Comparison of ENCODE assay signal across 1 cellular context in the genomic region with DNA sequence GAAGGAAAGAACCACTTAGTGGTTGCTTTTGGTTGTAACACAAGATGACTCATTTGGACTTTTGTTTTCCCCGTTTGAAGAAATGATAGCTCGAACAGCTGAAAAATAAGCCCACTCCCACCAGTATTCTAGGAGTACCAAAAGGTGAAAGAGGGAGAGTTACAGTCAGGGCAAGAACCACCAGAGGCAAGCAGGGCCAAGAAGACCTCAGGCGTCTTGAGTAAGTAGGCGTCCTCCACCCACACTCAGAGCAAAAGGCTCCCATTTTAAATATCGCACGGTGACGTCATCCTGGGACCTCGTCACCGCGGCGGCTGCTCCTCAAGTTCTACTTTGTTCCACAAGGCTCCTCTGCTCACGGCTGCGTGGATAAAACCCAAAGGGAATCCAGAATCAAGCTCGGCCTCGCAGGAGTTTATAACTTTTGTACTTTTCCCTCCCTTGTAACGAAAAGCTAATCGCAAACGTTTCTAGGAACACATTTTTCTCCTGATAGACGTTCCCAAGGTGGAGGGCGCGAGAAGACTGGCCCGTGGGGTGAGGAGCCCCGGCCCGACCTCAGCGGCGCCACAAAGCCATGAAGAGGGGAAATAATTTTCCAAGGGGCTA.
TF ChIP-seq lines count a peak whose summit lies in the region.

No MANE protein-coding gene starts in this region.

TF ChIP-seq in K562, 482 proteins besides CTCF, POLR2A, EP300 and RAD21 (continued from another document and continues in another):
- TF ChIP-seq, protein P1, sequence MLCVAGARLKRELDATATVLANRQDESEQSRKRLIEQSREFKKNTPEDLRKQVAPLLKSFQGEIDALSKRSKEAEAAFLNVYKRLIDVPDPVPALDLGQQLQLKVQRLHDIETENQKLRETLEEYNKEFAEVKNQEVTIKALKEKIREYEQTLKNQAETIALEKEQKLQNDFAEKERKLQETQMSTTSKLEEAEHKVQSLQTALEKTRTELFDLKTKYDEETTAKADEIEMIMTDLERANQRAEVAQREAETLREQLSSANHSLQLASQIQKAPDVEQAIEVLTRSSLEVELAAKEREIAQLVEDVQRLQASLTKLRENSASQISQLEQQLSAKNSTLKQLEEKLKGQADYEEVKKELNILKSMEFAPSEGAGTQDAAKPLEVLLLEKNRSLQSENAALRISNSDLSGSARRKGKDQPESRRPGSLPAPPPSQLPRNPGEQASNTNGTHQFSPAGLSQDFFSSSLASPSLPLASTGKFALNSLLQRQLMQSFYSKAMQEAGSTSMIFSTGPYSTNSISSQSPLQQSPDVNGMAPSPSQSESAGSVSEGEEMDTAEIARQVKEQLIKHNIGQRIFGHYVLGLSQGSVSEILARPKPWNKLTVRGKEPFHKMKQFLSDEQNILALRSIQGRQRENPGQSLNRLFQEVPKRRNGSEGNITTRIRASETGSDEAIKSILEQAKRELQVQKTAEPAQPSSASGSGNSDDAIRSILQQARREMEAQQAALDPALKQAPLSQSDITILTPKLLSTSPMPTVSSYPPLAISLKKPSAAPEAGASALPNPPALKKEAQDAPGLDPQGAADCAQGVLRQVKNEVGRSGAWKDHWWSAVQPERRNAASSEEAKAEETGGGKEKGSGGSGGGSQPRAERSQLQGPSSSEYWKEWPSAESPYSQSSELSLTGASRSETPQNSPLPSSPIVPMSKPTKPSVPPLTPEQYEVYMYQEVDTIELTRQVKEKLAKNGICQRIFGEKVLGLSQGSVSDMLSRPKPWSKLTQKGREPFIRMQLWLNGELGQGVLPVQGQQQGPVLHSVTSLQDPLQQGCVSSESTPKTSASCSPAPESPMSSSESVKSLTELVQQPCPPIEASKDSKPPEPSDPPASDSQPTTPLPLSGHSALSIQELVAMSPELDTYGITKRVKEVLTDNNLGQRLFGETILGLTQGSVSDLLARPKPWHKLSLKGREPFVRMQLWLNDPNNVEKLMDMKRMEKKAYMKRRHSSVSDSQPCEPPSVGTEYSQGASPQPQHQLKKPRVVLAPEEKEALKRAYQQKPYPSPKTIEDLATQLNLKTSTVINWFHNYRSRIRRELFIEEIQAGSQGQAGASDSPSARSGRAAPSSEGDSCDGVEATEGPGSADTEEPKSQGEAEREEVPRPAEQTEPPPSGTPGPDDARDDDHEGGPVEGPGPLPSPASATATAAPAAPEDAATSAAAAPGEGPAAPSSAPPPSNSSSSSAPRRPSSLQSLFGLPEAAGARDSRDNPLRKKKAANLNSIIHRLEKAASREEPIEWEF (CRISPR knock-in tag; IDR thresholded peaks at IDR 0.05), result no peak
- TF ChIP-seq TEAD2 (tag; IDR thresholded peaks at IDR 0.05), result no peak
- no peak for TF ChIP-seq ZEB2 (IDR thresholded peaks at IDR 0.05)
- no peak for TF ChIP-seq NCOR1 (IDR thresholded peaks at IDR 0.05)
- no peak for TF ChIP-seq BRD4 (IDR thresholded peaks at IDR 0.05)
- TF ChIP-seq SMAD4 (CRISPR knock-in tag; conservative IDR thresholded peaks at IDR 0.05), result peak; percentile 15; the same call in 1 of the 2 replicates
- TF ChIP-seq TEAD1 (CRISPR knock-in tag; IDR thresholded peaks at IDR 0.05), result no peak
- TF ChIP-seq OTX1 (CRISPR knock-in tag; IDR thresholded peaks at IDR 0.05), result no peak
- no peak for TF ChIP-seq KLF10 (CRISPR knock-in tag; IDR thresholded peaks at IDR 0.05)
- no peak for TF ChIP-seq KDM4B (IDR thresholded peaks at IDR 0.05; ENCODE audit: borderline replicate concordance in 2 of 2, low read depth in 1 of 2)
- TF ChIP-seq, protein P2, sequence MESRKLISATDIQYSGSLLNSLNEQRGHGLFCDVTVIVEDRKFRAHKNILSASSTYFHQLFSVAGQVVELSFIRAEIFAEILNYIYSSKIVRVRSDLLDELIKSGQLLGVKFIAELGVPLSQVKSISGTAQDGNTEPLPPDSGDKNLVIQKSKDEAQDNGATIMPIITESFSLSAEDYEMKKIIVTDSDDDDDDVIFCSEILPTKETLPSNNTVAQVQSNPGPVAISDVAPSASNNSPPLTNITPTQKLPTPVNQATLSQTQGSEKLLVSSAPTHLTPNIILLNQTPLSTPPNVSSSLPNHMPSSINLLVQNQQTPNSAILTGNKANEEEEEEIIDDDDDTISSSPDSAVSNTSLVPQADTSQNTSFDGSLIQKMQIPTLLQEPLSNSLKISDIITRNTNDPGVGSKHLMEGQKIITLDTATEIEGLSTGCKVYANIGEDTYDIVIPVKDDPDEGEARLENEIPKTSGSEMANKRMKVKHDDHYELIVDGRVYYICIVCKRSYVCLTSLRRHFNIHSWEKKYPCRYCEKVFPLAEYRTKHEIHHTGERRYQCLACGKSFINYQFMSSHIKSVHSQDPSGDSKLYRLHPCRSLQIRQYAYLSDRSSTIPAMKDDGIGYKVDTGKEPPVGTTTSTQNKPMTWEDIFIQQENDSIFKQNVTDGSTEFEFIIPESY (CRISPR knock-in tag; IDR thresholded peaks at IDR 0.05), result no peak
- TF ChIP-seq MCM2 (IDR thresholded peaks at IDR 0.05; ENCODE audit: low read depth), result no peak
- no peak for TF ChIP-seq ZNF253 (CRISPR knock-in tag; conservative IDR thresholded peaks at IDR 0.05)
- no peak for TF ChIP-seq CBX1 (IDR thresholded peaks at IDR 0.05; ENCODE audit: low read depth)
- TF ChIP-seq, protein P3, sequence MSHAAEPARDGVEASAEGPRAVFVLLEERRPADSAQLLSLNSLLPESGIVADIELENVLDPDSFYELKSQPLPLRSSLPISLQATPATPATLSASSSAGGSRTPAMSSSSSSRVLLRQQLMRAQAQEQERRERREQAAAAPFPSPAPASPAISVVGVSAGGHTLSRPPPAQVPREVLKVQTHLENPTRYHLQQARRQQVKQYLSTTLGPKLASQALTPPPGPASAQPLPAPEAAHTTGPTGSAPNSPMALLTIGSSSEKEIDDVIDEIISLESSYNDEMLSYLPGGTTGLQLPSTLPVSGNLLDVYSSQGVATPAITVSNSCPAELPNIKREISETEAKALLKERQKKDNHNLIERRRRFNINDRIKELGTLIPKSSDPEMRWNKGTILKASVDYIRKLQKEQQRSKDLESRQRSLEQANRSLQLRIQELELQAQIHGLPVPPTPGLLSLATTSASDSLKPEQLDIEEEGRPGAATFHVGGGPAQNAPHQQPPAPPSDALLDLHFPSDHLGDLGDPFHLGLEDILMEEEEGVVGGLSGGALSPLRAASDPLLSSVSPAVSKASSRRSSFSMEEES (CRISPR knock-in tag; IDR thresholded peaks at IDR 0.05), result no peak
- no peak for TF ChIP-seq ZNF12 (CRISPR knock-in tag; IDR thresholded peaks at IDR 0.05)
- TF ChIP-seq ZNF174 (CRISPR knock-in tag; IDR thresholded peaks at IDR 0.05), result no peak
- no peak for TF ChIP-seq CBX8 (IDR thresholded peaks at IDR 0.05; ENCODE audit: borderline replicate concordance, extremely low read depth, low read depth, low read length, poor library complexity, severe bottlenecking)
- no peak for TF ChIP-seq FOXJ3 (CRISPR knock-in tag; IDR thresholded peaks at IDR 0.05)
- TF ChIP-seq POLR2AphosphoS2 (IDR thresholded peaks at IDR 0.05; ENCODE audit: low read length), result no peak
- no peak for TF ChIP-seq ZNF77 (CRISPR knock-in tag; IDR thresholded peaks at IDR 0.05)
- TF ChIP-seq, protein P4, sequence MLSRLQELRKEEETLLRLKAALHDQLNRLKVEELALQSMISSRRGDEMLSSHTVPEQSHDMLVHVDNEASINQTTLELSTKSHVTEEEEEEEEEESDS (CRISPR knock-in tag; IDR thresholded peaks at IDR 0.05), result no peak
- TF ChIP-seq, protein P5, sequence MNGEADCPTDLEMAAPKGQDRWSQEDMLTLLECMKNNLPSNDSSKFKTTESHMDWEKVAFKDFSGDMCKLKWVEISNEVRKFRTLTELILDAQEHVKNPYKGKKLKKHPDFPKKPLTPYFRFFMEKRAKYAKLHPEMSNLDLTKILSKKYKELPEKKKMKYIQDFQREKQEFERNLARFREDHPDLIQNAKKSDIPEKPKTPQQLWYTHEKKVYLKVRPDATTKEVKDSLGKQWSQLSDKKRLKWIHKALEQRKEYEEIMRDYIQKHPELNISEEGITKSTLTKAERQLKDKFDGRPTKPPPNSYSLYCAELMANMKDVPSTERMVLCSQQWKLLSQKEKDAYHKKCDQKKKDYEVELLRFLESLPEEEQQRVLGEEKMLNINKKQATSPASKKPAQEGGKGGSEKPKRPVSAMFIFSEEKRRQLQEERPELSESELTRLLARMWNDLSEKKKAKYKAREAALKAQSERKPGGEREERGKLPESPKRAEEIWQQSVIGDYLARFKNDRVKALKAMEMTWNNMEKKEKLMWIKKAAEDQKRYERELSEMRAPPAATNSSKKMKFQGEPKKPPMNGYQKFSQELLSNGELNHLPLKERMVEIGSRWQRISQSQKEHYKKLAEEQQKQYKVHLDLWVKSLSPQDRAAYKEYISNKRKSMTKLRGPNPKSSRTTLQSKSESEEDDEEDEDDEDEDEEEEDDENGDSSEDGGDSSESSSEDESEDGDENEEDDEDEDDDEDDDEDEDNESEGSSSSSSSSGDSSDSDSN (IDR thresholded peaks at IDR 0.05; ENCODE audit: borderline replicate concordance in 1 of 2, low read depth in 2 of 2, low read length in 2 of 2), result no peak
- TF ChIP-seq PHF20 (IDR thresholded peaks at IDR 0.05; ENCODE audit: partially characterized antibody), result no peak
- TF ChIP-seq, protein P6, sequence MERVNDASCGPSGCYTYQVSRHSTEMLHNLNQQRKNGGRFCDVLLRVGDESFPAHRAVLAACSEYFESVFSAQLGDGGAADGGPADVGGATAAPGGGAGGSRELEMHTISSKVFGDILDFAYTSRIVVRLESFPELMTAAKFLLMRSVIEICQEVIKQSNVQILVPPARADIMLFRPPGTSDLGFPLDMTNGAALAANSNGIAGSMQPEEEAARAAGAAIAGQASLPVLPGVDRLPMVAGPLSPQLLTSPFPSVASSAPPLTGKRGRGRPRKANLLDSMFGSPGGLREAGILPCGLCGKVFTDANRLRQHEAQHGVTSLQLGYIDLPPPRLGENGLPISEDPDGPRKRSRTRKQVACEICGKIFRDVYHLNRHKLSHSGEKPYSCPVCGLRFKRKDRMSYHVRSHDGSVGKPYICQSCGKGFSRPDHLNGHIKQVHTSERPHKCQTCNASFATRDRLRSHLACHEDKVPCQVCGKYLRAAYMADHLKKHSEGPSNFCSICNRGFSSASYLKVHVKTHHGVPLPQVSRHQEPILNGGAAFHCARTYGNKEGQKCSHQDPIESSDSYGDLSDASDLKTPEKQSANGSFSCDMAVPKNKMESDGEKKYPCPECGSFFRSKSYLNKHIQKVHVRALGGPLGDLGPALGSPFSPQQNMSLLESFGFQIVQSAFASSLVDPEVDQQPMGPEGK (CRISPR knock-in tag; IDR thresholded peaks at IDR 0.05; ENCODE audit: borderline replicate concordance), result no peak
- no peak for TF ChIP-seq HDAC8 (tag; IDR thresholded peaks at IDR 0.05)
- TF ChIP-seq, protein P7, sequence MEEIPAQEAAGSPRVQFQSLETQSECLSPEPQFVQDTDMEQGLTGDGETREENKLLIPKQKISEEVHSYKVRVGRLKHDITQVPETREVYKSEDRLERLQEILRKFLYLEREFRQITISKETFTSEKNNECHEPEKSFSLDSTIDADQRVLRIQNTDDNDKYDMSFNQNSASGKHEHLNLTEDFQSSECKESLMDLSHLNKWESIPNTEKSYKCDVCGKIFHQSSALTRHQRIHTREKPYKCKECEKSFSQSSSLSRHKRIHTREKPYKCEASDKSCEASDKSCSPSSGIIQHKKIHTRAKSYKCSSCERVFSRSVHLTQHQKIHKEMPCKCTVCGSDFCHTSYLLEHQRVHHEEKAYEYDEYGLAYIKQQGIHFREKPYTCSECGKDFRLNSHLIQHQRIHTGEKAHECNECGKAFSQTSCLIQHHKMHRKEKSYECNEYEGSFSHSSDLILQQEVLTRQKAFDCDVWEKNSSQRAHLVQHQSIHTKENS (CRISPR knock-in tag; IDR thresholded peaks at IDR 0.05), result no peak
- no peak for TF ChIP-seq ZNF140 (CRISPR knock-in tag; IDR thresholded peaks at IDR 0.05)
- no peak for TF ChIP-seq CHD1 (IDR thresholded peaks at IDR 0.05; ENCODE audit: low read length)
- peak; percentile 26 for TF ChIP-seq KDM5B (IDR thresholded peaks at IDR 0.05; ENCODE audit: insufficient replicate concordance, low read depth, low read length)
- TF ChIP-seq, protein P8, sequence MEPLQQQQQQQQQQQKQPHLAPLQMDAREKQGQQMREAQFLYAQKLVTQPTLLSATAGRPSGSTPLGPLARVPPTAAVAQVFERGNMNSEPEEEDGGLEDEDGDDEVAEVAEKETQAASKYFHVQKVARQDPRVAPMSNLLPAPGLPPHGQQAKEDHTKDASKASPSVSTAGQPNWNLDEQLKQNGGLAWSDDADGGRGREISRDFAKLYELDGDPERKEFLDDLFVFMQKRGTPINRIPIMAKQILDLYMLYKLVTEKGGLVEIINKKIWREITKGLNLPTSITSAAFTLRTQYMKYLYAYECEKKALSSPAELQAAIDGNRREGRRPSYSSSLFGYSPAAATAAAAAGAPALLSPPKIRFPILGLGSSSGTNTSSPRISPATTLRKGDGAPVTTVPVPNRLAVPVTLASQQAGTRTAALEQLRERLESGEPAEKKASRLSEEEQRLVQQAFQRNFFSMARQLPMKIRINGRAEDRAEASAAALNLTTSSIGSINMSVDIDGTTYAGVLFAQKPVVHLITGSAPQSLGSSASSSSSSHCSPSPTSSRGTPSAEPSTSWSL (CRISPR knock-in tag; IDR thresholded peaks at IDR 0.05; ENCODE audit: borderline replicate concordance), result no peak
- no peak for TF ChIP-seq PCBP1 (IDR thresholded peaks at IDR 0.05; ENCODE audit: low read depth, low read length, poor library complexity, severe bottlenecking)
- TF ChIP-seq KAT2B (IDR thresholded peaks at IDR 0.05; ENCODE audit: low read depth, low read length), result no peak
- no peak for TF ChIP-seq POLR3A (IDR thresholded peaks at IDR 0.05; ENCODE audit: borderline replicate concordance, extremely low read depth, insufficient read depth, insufficient read length)
- TF ChIP-seq, protein P9, sequence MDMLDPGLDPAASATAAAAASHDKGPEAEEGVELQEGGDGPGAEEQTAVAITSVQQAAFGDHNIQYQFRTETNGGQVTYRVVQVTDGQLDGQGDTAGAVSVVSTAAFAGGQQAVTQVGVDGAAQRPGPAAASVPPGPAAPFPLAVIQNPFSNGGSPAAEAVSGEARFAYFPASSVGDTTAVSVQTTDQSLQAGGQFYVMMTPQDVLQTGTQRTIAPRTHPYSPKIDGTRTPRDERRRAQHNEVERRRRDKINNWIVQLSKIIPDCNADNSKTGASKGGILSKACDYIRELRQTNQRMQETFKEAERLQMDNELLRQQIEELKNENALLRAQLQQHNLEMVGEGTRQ (CRISPR knock-in tag; IDR thresholded peaks at IDR 0.05), result no peak
- TF ChIP-seq ZNF263 (CRISPR knock-in tag; IDR thresholded peaks at IDR 0.05; ENCODE audit: borderline replicate concordance), result no peak
- TF ChIP-seq ETV5 (CRISPR knock-in tag; IDR thresholded peaks at IDR 0.05; ENCODE audit: low read depth), result no peak
- TF ChIP-seq KLF1 (tag; IDR thresholded peaks at IDR 0.05), result no peak
- no peak for TF ChIP-seq ZBTB8A (IDR thresholded peaks at IDR 0.05; ENCODE audit: partially characterized antibody)
- TF ChIP-seq, protein P10, sequence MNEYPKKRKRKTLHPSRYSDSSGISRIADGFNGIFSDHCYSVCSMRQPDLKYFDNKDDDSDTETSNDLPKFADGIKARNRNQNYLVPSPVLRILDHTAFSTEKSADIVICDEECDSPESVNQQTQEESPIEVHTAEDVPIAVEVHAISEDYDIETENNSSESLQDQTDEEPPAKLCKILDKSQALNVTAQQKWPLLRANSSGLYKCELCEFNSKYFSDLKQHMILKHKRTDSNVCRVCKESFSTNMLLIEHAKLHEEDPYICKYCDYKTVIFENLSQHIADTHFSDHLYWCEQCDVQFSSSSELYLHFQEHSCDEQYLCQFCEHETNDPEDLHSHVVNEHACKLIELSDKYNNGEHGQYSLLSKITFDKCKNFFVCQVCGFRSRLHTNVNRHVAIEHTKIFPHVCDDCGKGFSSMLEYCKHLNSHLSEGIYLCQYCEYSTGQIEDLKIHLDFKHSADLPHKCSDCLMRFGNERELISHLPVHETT (CRISPR knock-in tag; conservative IDR thresholded peaks at IDR 0.05 in 1 of 2, IDR thresholded peaks at IDR 0.05 in 1 of 2), result no peak
- TF ChIP-seq ELF4 (CRISPR knock-in tag; IDR thresholded peaks at IDR 0.05), result no peak
- no peak for TF ChIP-seq NR2C1 (IDR thresholded peaks at IDR 0.05)
- TF ChIP-seq NR2C1 (tag; IDR thresholded peaks at IDR 0.05), result no peak
